In the genomic region with DNA sequence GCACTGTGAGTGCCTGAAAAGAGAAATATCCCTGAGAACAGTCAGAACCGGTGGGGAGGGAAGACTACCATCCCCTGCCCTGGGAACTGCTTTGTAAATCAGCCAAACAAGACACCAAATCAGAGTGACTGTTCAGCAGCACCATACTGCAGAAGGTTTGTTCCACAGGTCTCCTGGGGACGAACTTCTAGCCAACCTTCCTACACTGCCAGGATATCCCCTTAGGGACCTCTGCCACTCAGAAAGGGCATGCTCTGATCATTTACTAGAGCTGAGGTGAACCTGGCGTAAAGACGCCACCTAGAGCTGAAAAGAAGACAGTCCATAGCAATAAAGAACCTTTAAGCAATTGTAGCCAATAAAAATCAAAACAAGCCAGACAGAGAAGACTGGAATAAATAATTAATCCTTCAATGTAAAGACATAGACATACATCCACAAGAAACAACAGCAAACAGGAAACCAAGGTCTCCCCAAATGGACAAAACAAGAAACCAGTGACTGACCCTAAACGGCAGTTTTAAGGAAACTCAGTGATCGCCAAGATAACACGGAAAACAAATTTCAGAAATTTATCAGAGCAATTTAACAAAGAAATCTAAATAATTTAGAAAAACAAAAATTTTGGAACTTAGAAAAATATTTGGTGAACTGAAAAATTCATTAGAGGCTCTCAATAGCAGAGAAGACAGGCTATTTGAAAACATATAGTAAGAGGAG, we compare ENCODE assay signal across 8 cellular contexts.
DNase-seq lines count a peak whose midpoint lies in the region; ATAC-seq and TF ChIP-seq lines count a peak whose summit lies in the region.

No MANE protein-coding gene starts in this region.

- H3K9me3 Mint-ChIP-seq in CD4-positive, CD25-positive, alpha-beta regulatory T cell, result peaks cover 0 to 12% (median 2%) of the 10 kb centered on the region in 7 donors
- H3K9me3 Mint-ChIP-seq in activated CD8-positive, alpha-beta T cell treated with anti-CD3 and anti-CD28 coated beads for 36 hours, result peaks cover 38% of the 10 kb centered on the region

- CTCF ChIA-PET in activated CD8-positive, alpha-beta T cell treated with anti-CD3 and anti-CD28 coated beads for 36 hours (lab: Charles Lee), result interaction anchor here (1.0 to 2.6 kb wide), 14 partner anchors 10 to 286 kb away, joined by 3 to 18 read pairs (median 4); a partner anchor contains a TSS

- POLR2A ChIA-PET in activated CD8-positive, alpha-beta T cell treated with anti-CD3 and anti-CD28 coated beads for 36 hours (lab: Charles Lee), result interaction anchor here (0.6 to 2.0 kb wide), 8 partner anchors 27 to 97 kb away, joined by 3 to 10 read pairs (median 6); no protein-coding TSS in a partner anchor

- H3K27me3 ChIP-seq in CD4-positive, CD25-positive, alpha-beta regulatory T cell (ENCODE audit: control insufficient read depth, insufficient read depth, low read length), result no peaks in the 10 kb centered on the region

- peak; percentile 24 to 87 (median 72) for DNase-seq in CD4-positive, CD25-positive, alpha-beta regulatory T cell
- DNase-seq in NCI-H82 (lab: John Stamatoyannopoulos, UW) (peak; percentile 75), omental fat pad (ENCODE audit: low spot score) (no peak), NCI-H187 (lab: John Stamatoyannopoulos, UW) (no peak)
- peak; percentile 74 for DNase-seq in activated CD8-positive, alpha-beta T cell treated with anti-CD3 and anti-CD28 coated beads for 36 hours

- H3K9me3 ChIP-seq in CD4-positive, CD25-positive, alpha-beta regulatory T cell (ENCODE audit: control insufficient read depth in 2 of 2, low read length in 2 of 2), result peaks cover 0 to 2% of the 10 kb centered on the region in 2 experiments

- H3K4me3 Mint-ChIP-seq in CD4-positive, CD25-positive, alpha-beta regulatory T cell, result peak overlapping the region; percentile 92 to 98 (median 94)
- peak overlapping the region; percentile 75 for H3K4me3 Mint-ChIP-seq in activated CD8-positive, alpha-beta T cell treated with anti-CD3 and anti-CD28 coated beads for 36 hours

- peak overlapping the region; percentile 66 to 92 (median 91) for H3K27ac Mint-ChIP-seq in CD4-positive, CD25-positive, alpha-beta regulatory T cell
- peak overlapping the region; percentile 95 for H3K27ac Mint-ChIP-seq in activated CD8-positive, alpha-beta T cell treated with anti-CD3 and anti-CD28 coated beads for 36 hours

- peaks cover 3% of the 10 kb centered on the region for H3K36me3 Mint-ChIP-seq in CD4-positive, CD25-positive, alpha-beta regulatory T cell
- peaks cover 69% of the 10 kb centered on the region for H3K36me3 Mint-ChIP-seq in activated CD8-positive, alpha-beta T cell treated with anti-CD3 and anti-CD28 coated beads for 36 hours (ENCODE audit: low read depth)

- no peaks in the 10 kb centered on the region for H3K36me3 ChIP-seq in CD4-positive, CD25-positive, alpha-beta regulatory T cell (ENCODE audit: control insufficient read depth, insufficient read depth, low read length)

- no peaks in the 10 kb centered on the region for H3K27me3 Mint-ChIP-seq in CD4-positive, CD25-positive, alpha-beta regulatory T cell
- no peaks in the 10 kb centered on the region for H3K27me3 Mint-ChIP-seq in activated CD8-positive, alpha-beta T cell treated with anti-CD3 and anti-CD28 coated beads for 36 hours

- peaks cover 8% of the 10 kb centered on the region for H3K4me1 ChIP-seq in CD4-positive, CD25-positive, alpha-beta regulatory T cell (ENCODE audit: control insufficient read depth, insufficient read depth, low read length, poor library complexity, severe bottlenecking)

- intact Hi-C loops in activated CD8-positive, alpha-beta T cell treated with anti-CD3 and anti-CD28 coated beads for 36 hours (cut with micrococcal nuclease), result loop anchor here (5.0 kb wide), 5 partner anchors 36 to 276 kb away; no protein-coding TSS in a partner anchor

- peak; percentile 94 to 95 for ATAC-seq in CD4-positive, CD25-positive, alpha-beta regulatory T cell (ENCODE audit: low read depth in 2 of 2)
- ATAC-seq in GM19324 (IDR thresholded peaks at IDR 0.05; ENCODE audit: low FRiP score, unreplicated experiment), result peak; percentile 76
- ATAC-seq in HG03378 (IDR thresholded peaks at IDR 0.05; ENCODE audit: unreplicated experiment), result peak; percentile 82
- ATAC-seq in activated CD8-positive, alpha-beta T cell treated with anti-CD3 and anti-CD28 coated beads for 36 hours, result peak; percentile 88
- ATAC-seq in esophagus mucosa, result peak; percentile 75
- peak; percentile 64 for ATAC-seq in omental fat pad (ENCODE audit: low FRiP score)

- peak; percentile 89 for TF ChIP-seq CTCF in activated CD8-positive, alpha-beta T cell treated with anti-CD3 and anti-CD28 coated beads for 36 hours (IDR thresholded peaks at IDR 0.05)
- no peak for TF ChIP-seq CTCF in omental fat pad (IDR thresholded peaks at IDR 0.05)

- peak overlapping the region; percentile 96 for H3K4me3 ChIP-seq in CD4-positive, CD25-positive, alpha-beta regulatory T cell (ENCODE audit: low read depth, low read length)

- peak overlapping the region; percentile 65 for H3K27ac ChIP-seq in CD4-positive, CD25-positive, alpha-beta regulatory T cell (ENCODE audit: insufficient read depth, low read length, poor library complexity, severe bottlenecking)

- H3K4me1 Mint-ChIP-seq in CD4-positive, CD25-positive, alpha-beta regulatory T cell, result peaks cover 26 to 40% (median 31%) of the 10 kb centered on the region in 4 donors
- peaks cover 72% of the 10 kb centered on the region for H3K4me1 Mint-ChIP-seq in activated CD8-positive, alpha-beta T cell treated with anti-CD3 and anti-CD28 coated beads for 36 hours (ENCODE audit: low read depth)

Comparison
In these comparisons a context has a peak if more than half of its experiments do, and no peak if none do; other contexts are left out.
1. DNase-seq: peak in CD4-positive, CD25-positive, alpha-beta regulatory T cell (3 of 3), NCI-H82 (single experiment) and activated CD8-positive, alpha-beta T cell treated with anti-CD3 and anti-CD28 coated beads for 36 hours (single experiment); none in omental fat pad (single experiment) and NCI-H187 (0 of 2).
2. Peak in every context shown above with its lines, with median percentiles within 50 percentile points of each other: ATAC-seq.